ENCODE assay signal across 1 cellular context in the genomic region with DNA sequence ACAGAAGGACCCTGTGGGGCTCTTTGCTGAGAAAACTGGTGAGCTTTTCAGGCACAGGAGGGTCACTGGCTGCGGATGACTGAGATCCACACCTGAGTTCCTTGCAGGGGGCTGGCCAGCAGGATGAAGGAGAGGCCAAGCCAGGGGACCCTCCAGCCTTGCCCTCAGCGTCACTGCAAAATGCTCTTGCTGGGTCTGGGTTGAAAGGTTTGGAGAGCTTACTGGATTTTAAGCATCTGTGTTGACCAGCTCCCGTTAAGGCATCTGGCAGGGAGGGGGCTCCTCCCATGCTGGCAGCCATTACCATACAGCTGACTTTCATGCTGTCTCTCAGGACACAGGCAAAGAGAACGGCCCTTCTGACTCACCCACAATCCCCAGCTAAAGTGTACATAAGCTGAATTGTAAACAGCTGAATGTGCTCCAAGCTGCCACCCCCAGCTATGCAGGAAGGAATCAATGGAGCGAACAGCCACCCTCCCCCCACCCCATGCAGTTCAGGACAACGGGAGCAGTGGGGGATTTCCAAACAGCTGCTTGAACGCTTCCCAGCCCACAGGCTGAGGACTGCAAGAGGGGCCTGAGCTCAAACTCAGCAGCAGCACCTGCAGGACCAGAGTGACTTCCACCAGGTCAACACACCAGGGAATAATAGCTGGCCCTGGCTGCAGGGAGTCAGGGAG.
TF ChIP-seq lines count a peak whose summit lies in the region.

No MANE protein-coding gene starts in this region.

TF ChIP-seq in HEK293, 187 proteins besides CTCF, POLR2A, EP300 and RAD21 (continued from another document and continues in another):
- TF ChIP-seq, protein P1, sequence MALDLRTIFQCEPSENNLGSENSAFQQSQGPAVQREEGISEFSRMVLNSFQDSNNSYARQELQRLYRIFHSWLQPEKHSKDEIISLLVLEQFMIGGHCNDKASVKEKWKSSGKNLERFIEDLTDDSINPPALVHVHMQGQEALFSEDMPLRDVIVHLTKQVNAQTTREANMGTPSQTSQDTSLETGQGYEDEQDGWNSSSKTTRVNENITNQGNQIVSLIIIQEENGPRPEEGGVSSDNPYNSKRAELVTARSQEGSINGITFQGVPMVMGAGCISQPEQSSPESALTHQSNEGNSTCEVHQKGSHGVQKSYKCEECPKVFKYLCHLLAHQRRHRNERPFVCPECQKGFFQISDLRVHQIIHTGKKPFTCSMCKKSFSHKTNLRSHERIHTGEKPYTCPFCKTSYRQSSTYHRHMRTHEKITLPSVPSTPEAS (tag by site-specific recombination; IDR thresholded peaks at IDR 0.05) = no peak
- no peak for TF ChIP-seq ZNF830 (tag by site-specific recombination; IDR thresholded peaks at IDR 0.05; ENCODE audit: low read depth)
- no peak for TF ChIP-seq ZNF138 (tag by site-specific recombination; IDR thresholded peaks at IDR 0.05; ENCODE audit: borderline replicate concordance)
- TF ChIP-seq, protein P2, sequence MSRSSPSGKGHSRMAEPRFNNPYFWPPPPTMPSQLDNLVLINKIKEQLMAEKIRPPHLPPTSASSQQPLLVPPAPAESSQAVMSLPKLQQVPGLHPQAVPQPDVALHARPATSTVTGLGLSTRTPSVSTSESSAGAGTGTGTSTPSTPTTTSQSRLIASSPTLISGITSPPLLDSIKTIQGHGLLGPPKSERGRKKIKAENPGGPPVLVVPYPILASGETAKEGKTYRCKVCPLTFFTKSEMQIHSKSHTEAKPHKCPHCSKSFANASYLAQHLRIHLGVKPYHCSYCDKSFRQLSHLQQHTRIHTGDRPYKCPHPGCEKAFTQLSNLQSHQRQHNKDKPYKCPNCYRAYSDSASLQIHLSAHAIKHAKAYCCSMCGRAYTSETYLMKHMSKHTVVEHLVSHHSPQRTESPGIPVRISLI (tag by site-specific recombination; IDR thresholded peaks at IDR 0.05) = no peak
- TF ChIP-seq GLIS1 (tag by site-specific recombination; IDR thresholded peaks at IDR 0.05) = peak; percentile 97
- no peak for TF ChIP-seq ZNF175 (tag by site-specific recombination; IDR thresholded peaks at IDR 0.05)
- TF ChIP-seq, protein P3, sequence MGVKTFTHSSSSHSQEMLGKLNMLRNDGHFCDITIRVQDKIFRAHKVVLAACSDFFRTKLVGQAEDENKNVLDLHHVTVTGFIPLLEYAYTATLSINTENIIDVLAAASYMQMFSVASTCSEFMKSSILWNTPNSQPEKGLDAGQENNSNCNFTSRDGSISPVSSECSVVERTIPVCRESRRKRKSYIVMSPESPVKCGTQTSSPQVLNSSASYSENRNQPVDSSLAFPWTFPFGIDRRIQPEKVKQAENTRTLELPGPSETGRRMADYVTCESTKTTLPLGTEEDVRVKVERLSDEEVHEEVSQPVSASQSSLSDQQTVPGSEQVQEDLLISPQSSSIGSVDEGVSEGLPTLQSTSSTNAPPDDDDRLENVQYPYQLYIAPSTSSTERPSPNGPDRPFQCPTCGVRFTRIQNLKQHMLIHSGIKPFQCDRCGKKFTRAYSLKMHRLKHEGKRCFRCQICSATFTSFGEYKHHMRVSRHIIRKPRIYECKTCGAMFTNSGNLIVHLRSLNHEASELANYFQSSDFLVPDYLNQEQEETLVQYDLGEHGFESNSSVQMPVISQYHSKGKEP (tag by site-specific recombination; IDR thresholded peaks at IDR 0.05) = 0 out of 2 replicates have a peak, but pooled peaks have one; percentile 26
- TF ChIP-seq, protein P4, sequence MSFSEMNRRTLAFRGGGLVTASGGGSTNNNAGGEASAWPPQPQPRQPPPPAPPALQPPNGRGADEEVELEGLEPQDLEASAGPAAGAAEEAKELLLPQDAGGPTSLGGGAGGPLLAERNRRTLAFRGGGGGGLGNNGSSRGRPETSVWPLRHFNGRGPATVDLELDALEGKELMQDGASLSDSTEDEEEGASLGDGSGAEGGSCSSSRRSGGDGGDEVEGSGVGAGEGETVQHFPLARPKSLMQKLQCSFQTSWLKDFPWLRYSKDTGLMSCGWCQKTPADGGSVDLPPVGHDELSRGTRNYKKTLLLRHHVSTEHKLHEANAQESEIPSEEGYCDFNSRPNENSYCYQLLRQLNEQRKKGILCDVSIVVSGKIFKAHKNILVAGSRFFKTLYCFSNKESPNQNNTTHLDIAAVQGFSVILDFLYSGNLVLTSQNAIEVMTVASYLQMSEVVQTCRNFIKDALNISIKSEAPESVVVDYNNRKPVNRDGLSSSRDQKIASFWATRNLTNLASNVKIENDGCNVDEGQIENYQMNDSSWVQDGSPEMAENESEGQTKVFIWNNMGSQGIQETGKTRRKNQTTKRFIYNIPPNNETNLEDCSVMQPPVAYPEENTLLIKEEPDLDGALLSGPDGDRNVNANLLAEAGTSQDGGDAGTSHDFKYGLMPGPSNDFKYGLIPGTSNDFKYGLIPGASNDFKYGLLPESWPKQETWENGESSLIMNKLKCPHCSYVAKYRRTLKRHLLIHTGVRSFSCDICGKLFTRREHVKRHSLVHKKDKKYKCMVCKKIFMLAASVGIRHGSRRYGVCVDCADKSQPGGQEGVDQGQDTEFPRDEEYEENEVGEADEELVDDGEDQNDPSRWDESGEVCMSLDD (tag by site-specific recombination; IDR thresholded peaks at IDR 0.05) = no peak
- TF ChIP-seq IKZF3 (tag by site-specific recombination; IDR thresholded peaks at IDR 0.05) = peak; percentile 73
- no peak for TF ChIP-seq ZNF19 (tag by site-specific recombination; IDR thresholded peaks at IDR 0.05; ENCODE audit: low read depth)
- TF ChIP-seq, protein P5, sequence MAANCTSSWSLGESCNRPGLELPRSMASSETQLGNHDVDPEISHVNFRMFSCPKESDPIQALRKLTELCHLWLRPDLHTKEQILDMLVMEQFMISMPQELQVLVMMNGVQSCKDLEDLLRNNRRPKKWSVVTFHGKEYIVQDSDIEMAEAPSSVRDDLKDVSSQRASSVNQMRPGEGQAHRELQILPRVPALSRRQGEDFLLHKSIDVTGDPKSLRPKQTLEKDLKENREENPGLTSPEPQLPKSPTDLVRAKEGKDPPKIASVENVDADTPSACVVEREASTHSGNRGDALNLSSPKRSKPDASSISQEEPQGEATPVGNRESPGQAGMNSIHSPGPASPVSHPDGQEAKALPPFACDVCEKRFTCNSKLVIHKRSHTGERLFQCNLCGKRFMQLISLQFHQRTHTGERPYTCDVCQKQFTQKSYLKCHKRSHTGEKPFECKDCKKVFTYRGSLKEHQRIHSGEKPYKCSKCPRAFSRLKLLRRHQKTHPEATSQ (tag by site-specific recombination; IDR thresholded peaks at IDR 0.05) = no peak
- peak; percentile 63 for TF ChIP-seq WT1 (tag by site-specific recombination; IDR thresholded peaks at IDR 0.05)
- TF ChIP-seq, protein P6, sequence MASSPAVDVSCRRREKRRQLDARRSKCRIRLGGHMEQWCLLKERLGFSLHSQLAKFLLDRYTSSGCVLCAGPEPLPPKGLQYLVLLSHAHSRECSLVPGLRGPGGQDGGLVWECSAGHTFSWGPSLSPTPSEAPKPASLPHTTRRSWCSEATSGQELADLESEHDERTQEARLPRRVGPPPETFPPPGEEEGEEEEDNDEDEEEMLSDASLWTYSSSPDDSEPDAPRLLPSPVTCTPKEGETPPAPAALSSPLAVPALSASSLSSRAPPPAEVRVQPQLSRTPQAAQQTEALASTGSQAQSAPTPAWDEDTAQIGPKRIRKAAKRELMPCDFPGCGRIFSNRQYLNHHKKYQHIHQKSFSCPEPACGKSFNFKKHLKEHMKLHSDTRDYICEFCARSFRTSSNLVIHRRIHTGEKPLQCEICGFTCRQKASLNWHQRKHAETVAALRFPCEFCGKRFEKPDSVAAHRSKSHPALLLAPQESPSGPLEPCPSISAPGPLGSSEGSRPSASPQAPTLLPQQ (tag by site-specific recombination; IDR thresholded peaks at IDR 0.05) = 0 out of 2 replicates have a peak, but pooled peaks have one; percentile 59
- TF ChIP-seq, protein P7, sequence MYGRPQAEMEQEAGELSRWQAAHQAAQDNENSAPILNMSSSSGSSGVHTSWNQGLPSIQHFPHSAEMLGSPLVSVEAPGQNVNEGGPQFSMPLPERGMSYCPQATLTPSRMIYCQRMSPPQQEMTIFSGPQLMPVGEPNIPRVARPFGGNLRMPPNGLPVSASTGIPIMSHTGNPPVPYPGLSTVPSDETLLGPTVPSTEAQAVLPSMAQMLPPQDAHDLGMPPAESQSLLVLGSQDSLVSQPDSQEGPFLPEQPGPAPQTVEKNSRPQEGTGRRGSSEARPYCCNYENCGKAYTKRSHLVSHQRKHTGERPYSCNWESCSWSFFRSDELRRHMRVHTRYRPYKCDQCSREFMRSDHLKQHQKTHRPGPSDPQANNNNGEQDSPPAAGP (tag by site-specific recombination; IDR thresholded peaks at IDR 0.05) = peak; percentile 90
- TF ChIP-seq ZNF10 (tag by site-specific recombination; IDR thresholded peaks at IDR 0.05) = no peak
- no peak for TF ChIP-seq ZNF701 (tag by site-specific recombination; IDR thresholded peaks at IDR 0.05)
- TF ChIP-seq MZF1 (tag by site-specific recombination; IDR thresholded peaks at IDR 0.05; ENCODE audit: borderline replicate concordance) = peak; percentile 82; the same call in 1 of the 2 replicates
- no peak for TF ChIP-seq TCF7L2 (IDR thresholded peaks at IDR 0.05; ENCODE audit: borderline replicate concordance, low read depth, low read length)
- TF ChIP-seq, protein P8, sequence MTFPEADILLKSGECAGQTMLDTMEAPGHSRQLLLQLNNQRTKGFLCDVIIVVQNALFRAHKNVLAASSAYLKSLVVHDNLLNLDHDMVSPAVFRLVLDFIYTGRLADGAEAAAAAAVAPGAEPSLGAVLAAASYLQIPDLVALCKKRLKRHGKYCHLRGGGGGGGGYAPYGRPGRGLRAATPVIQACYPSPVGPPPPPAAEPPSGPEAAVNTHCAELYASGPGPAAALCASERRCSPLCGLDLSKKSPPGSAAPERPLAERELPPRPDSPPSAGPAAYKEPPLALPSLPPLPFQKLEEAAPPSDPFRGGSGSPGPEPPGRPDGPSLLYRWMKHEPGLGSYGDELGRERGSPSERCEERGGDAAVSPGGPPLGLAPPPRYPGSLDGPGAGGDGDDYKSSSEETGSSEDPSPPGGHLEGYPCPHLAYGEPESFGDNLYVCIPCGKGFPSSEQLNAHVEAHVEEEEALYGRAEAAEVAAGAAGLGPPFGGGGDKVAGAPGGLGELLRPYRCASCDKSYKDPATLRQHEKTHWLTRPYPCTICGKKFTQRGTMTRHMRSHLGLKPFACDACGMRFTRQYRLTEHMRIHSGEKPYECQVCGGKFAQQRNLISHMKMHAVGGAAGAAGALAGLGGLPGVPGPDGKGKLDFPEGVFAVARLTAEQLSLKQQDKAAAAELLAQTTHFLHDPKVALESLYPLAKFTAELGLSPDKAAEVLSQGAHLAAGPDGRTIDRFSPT (tag by site-specific recombination; IDR thresholded peaks at IDR 0.05) = no peak
- TF ChIP-seq, protein P9, sequence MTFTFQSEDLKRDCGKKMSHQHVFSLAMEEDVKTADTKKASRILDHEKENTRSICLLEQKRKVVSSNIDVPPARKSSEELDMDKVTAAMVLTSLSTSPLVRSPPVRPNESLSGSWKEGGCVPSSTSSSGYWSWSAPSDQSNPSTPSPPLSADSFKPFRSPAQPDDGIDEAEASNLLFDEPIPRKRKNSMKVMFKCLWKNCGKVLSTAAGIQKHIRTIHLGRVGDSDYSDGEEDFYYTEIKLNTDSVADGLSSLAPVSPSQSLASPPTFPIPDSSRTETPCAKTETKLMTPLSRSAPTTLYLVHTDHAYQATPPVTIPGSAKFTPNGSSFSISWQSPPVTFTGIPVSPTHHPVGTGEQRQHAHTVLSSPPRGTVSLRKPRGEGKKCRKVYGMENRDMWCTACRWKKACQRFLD (tag by site-specific recombination; IDR thresholded peaks at IDR 0.05) = no peak
- peak; percentile 68 for TF ChIP-seq ZBTB20 (tag by site-specific recombination; IDR thresholded peaks at IDR 0.05)
- peak; percentile 67 for TF ChIP-seq SP7 (tag by site-specific recombination; IDR thresholded peaks at IDR 0.05)
- no peak for TF ChIP-seq ZNF266 (tag by site-specific recombination; IDR thresholded peaks at IDR 0.05; ENCODE audit: low read depth)
- TF ChIP-seq ZNF629 (tag by site-specific recombination; IDR thresholded peaks at IDR 0.05) = peak; percentile 65
- TF ChIP-seq MEIS1 (CRISPR knock-in tag; IDR thresholded peaks at IDR 0.05; ENCODE audit: borderline replicate concordance) = no peak
- TF ChIP-seq ZNF121 (tag by site-specific recombination; IDR thresholded peaks at IDR 0.05) = no peak
- TF ChIP-seq ZNF555 (tag by site-specific recombination; conservative IDR thresholded peaks at IDR 0.05) = no peak
- peak; percentile 64 for TF ChIP-seq ZFHX2 (tag by site-specific recombination; conservative IDR thresholded peaks at IDR 0.05)
- no peak for TF ChIP-seq MYNN (tag by site-specific recombination; IDR thresholded peaks at IDR 0.05; ENCODE audit: borderline replicate concordance)
- 0 out of 2 replicates have a peak, but pooled peaks have one; percentile 47 for TF ChIP-seq ZSCAN30 (tag by site-specific recombination; IDR thresholded peaks at IDR 0.05)
- peak; percentile 46 for TF ChIP-seq ZBTB17 (tag by site-specific recombination; IDR thresholded peaks at IDR 0.05)
- TF ChIP-seq ZNF426 (tag by site-specific recombination; IDR thresholded peaks at IDR 0.05) = no peak
- no peak for TF ChIP-seq ZNF501 (tag by site-specific recombination; IDR thresholded peaks at IDR 0.05)
- TF ChIP-seq ZNF776 (tag by site-specific recombination; IDR thresholded peaks at IDR 0.05; ENCODE audit: borderline replicate concordance) = no peak
- TF ChIP-seq, protein P10, sequence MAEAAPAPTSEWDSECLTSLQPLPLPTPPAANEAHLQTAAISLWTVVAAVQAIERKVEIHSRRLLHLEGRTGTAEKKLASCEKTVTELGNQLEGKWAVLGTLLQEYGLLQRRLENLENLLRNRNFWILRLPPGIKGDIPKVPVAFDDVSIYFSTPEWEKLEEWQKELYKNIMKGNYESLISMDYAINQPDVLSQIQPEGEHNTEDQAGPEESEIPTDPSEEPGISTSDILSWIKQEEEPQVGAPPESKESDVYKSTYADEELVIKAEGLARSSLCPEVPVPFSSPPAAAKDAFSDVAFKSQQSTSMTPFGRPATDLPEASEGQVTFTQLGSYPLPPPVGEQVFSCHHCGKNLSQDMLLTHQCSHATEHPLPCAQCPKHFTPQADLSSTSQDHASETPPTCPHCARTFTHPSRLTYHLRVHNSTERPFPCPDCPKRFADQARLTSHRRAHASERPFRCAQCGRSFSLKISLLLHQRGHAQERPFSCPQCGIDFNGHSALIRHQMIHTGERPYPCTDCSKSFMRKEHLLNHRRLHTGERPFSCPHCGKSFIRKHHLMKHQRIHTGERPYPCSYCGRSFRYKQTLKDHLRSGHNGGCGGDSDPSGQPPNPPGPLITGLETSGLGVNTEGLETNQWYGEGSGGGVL (tag by site-specific recombination; IDR thresholded peaks at IDR 0.05) = peak; percentile 88
- TF ChIP-seq, protein P11, sequence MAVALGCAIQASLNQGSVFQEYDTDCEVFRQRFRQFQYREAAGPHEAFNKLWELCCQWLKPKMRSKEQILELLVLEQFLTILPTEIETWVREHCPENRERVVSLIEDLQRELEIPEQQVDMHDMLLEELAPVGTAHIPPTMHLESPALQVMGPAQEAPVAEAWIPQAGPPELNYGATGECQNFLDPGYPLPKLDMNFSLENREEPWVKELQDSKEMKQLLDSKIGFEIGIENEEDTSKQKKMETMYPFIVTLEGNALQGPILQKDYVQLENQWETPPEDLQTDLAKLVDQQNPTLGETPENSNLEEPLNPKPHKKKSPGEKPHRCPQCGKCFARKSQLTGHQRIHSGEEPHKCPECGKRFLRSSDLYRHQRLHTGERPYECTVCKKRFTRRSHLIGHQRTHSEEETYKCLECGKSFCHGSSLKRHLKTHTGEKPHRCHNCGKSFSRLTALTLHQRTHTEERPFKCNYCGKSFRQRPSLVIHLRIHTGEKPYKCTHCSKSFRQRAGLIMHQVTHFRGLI (tag by site-specific recombination; IDR thresholded peaks at IDR 0.05) = no peak
